18 cellular contexts compared by ENCODE assay signal in the genomic region with DNA sequence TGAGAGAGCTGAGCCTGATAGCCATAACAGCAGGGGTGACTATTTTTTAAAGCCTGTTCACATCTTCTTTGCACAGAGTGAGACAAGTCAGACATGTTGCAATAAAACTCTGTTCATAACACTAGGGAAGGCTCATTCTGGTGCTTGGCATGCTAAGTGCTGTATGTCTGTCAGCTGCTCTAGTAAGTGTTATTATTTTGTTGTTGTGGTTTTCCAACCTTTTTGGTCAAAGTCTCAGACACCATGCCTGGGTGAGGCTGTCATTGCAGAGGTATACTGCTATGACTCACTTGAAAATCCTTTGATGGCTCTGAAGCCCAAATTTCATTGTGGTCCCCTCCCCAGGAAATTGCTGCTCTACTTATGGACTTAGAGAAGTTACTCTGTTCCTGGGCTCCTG.
"Had no signal": no experiment of that assay in that cellular context is flagged by ENCODE, and none has a peak within 500 bp of the region (broad histone marks: within the 10 kb centered on the region; RNA-seq: fewer than 3 reads in every experiment).

No MANE protein-coding gene starts in this region.

- H3K9ac ChIP-seq: neural progenitor cell had no signal

- DNase-seq: colonic mucosa; dermis blood vessel endothelial cell; foreskin keratinocyte; immature natural killer cell; left ventricle myocardium inferior; lower lobe of right lung; nucleus accumbens; ovary; sigmoid colon; stimulated activated CD4-positive, alpha-beta T cell treated with anti-CD3 and anti-CD28 coated beads, Interleukin-4, amount 100 ng/mL, for 1 hour; stimulated activated CD8-positive, alpha-beta memory T cell treated with anti-CD3 and anti-CD28 coated beads, Interleukin-4, amount 100 ng/mL, for 48 hours; stomach; substantia nigra had no signal

- H2AFZ ChIP-seq: neural progenitor cell had no signal

- H3K27me3 ChIP-seq: colonic mucosa, foreskin keratinocyte, neural progenitor cell, ovary, right atrium auricular region, sigmoid colon, vagina had no signal

- H3K9me3 ChIP-seq: colonic mucosa, left ventricle myocardium inferior, lower lobe of right lung, ovary, right atrium auricular region, sigmoid colon, stomach, thoracic aorta, vagina had no signal

- H3K4me3 ChIP-seq: colonic mucosa, left ventricle myocardium inferior, lower lobe of right lung, neural progenitor cell, ovary, right atrium auricular region, sigmoid colon, smooth muscle cell, stomach, thoracic aorta, vagina had no signal

- H3K4me1 ChIP-seq: colonic mucosa, foreskin keratinocyte, left ventricle myocardium inferior, lower lobe of right lung, neural progenitor cell, right atrium auricular region, sigmoid colon, stomach, vagina had no signal

- H3K4me2 ChIP-seq: neural progenitor cell, smooth muscle cell had no signal

- H3K36me3 ChIP-seq: colonic mucosa, left ventricle myocardium inferior, lower lobe of right lung, neural progenitor cell, ovary, right atrium auricular region, sigmoid colon, stomach, thoracic aorta, vagina had no signal

- H3K27ac ChIP-seq: colonic mucosa, foreskin keratinocyte, left ventricle myocardium inferior, lower lobe of right lung, neural progenitor cell, ovary, right atrium auricular region, sigmoid colon, stomach, thoracic aorta, vagina had no signal
